In the genomic region with DNA sequence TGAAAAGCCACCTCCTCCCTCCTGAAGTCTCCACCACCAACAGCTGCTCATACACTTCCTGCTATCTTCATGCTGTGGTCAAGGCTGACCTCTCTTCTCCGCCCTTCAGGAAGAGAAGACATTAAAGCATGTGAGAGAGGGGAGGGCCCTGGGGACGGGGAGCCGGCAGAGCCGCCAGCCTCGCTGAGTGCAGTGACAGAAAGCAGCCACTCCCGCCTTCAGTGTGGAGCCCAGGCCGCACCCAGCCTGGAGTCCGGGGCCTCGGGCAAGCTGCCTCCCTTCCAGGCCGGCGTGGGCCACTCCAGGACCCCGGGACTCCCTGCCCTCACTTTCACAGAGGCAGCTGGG, we compare ENCODE assay signal across 12 cellular contexts.
DNase-seq lines count a peak whose midpoint lies in the region; ATAC-seq, FAIRE-seq and TF ChIP-seq lines count a peak whose summit lies in the region.
"Had no signal": no experiment of that assay in that cellular context is flagged by ENCODE, and none has a peak within 500 bp of the region (broad histone marks: within the 10 kb centered on the region; RNA-seq: fewer than 3 reads in every experiment).

No MANE protein-coding gene starts in this region.

- H3K4me3 ChIP-seq in fibroblast of the aortic adventitia (ENCODE audit: low read depth, low read length) = no peak overlapping the region
- H3K4me3 ChIP-seq: SJSA1 had no signal

- no peak for FAIRE-seq in GM12891 (lab: Jason Lieb, UNC)

- TF ChIP-seq POLR2A in GM12891 (IDR thresholded peaks at IDR 0.05; ENCODE audit: low read depth, low read length) = no peak

- peak; percentile 28 for DNase-seq in EH (ENCODE audit: low read depth)
- DNase-seq in NCI-H69 (lab: John Stamatoyannopoulos, UW) = peak; percentile 32
- peak; percentile 48 for DNase-seq in fibroblast of the aortic adventitia (ENCODE audit: low read depth)
- peak; percentile 53 for DNase-seq in retina
- DNase-seq in activated effector memory CD4-positive, alpha-beta T cell treated with Interleukin-2 at 50 U/mL for 16 hours = no peak
- no peak for DNase-seq in GM12891 (ENCODE audit: insufficient read length, low spot score)
- DNase-seq: activated gamma-delta T cell treated with Interleukin-2 at 50 U/mL for 16 hours, IMR-90 had no signal

- no peak for ATAC-seq in HG02642 (IDR thresholded peaks at IDR 0.05; ENCODE audit: poor library complexity, unreplicated experiment)
- no peak for ATAC-seq in GM21825 (IDR thresholded peaks at IDR 0.05; ENCODE audit: unreplicated experiment)
- ATAC-seq: naive thymus-derived CD8-positive, alpha-beta T cell had no signal

- no peak for TF ChIP-seq CTCF in fibroblast of the aortic adventitia (IDR thresholded peaks at IDR 0.05; ENCODE audit: insufficient read depth, low read length)

TF ChIP-seq in GM12891, 5 proteins besides CTCF, POLR2A, EP300 and RAD21:
- TF ChIP-seq TAF1 (IDR thresholded peaks at IDR 0.05; ENCODE audit: low read depth, low read length) = no peak
- no peak for TF ChIP-seq POU2F2 (IDR thresholded peaks at IDR 0.05; ENCODE audit: low read depth, low read length)
- TF ChIP-seq SPI1 (IDR thresholded peaks at IDR 0.05; ENCODE audit: low read depth, low read length) = no peak
- TF ChIP-seq POLR2AphosphoS5 (IDR thresholded peaks at IDR 0.05; ENCODE audit: low read depth, low read length) = no peak
- no peak for TF ChIP-seq PAX5 (IDR thresholded peaks at IDR 0.05; ENCODE audit: insufficient read depth, low read length, severe bottlenecking)

Comparison
In these comparisons a context has a peak if more than half of its experiments do, and no peak if none do; other contexts are left out.
1. DNase-seq: peak in EH (single experiment), NCI-H69 (single experiment), fibroblast of the aortic adventitia (single experiment) and retina (single experiment); none in activated effector memory CD4-positive, alpha-beta T cell treated with Interleukin-2 at 50 U/mL for 16 hours (single experiment) and GM12891 (single experiment).